ENCODE assay signal across 8 cellular contexts in the genomic region with DNA sequence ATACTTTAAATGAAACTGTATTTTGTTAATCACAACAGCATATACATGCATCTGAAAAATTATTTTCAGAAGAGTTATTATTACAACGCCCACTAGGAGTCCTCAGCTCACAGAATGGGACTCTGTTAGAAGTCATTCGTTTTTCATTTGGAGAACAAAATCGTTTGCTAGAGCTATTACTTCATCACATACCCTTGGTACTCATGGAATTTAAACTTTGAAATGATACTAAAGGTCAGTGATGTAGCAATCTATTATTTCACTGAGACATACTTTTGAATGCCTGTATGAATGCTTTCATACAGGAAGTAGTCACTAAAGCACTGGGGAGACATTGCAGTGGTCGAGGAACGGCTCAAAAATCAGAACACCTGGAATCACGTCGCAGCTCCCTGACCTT.
A peak's percentile ranks its signal among the peaks of the same experiment; 100 is the strongest.
DNase-seq lines count a peak whose midpoint lies in the region; ATAC-seq and TF ChIP-seq lines count a peak whose summit lies in the region.

No MANE protein-coding gene starts in this region.

- no peak overlapping the region for H3K4me3 ChIP-seq in fibroblast of pulmonary artery (replicated peaks; ENCODE audit: low read depth, low read length)

- intact Hi-C loops in sciatic nerve (cut with DNase I), result no loop called here

- DNase-seq in DMS 273 (lab: John Stamatoyannopoulos, UW; ENCODE audit: unreplicated experiment) (peak; percentile 57), DMS 273 treated with DMSO at 0.1 percent for 48 hours (lab: John Stamatoyannopoulos, UW) (no peak), RPMI8226 (peak; percentile 57), fibroblast of pulmonary artery (ENCODE audit: low read depth) (peak; percentile 82), sciatic nerve (ENCODE audit: low spot score) (no peak), NCI-H1048 (lab: John Stamatoyannopoulos, UW) (no peak)

- peak; percentile 68 for ATAC-seq in HG02943 (IDR thresholded peaks at IDR 0.05; ENCODE audit: low read depth, unreplicated experiment)
- ATAC-seq in sciatic nerve, result peak; percentile 52
- no peak for ATAC-seq in GM21825 (IDR thresholded peaks at IDR 0.05; ENCODE audit: unreplicated experiment)

- TF ChIP-seq CTCF in fibroblast of pulmonary artery (IDR thresholded peaks at IDR 0.05; ENCODE audit: low read length, missing control alignments), result peak; percentile 52

Comparison
In these comparisons a context has a peak if more than half of its experiments do, and no peak if none do; other contexts are left out.
1. DNase-seq: peak in DMS 273 (single experiment), RPMI8226 (single experiment) and fibroblast of pulmonary artery (single experiment); none in DMS 273 treated with DMSO at 0.1 percent for 48 hours (single experiment), sciatic nerve (single experiment) and NCI-H1048 (single experiment).